8 cellular contexts compared by ENCODE assay signal in the genomic region with DNA sequence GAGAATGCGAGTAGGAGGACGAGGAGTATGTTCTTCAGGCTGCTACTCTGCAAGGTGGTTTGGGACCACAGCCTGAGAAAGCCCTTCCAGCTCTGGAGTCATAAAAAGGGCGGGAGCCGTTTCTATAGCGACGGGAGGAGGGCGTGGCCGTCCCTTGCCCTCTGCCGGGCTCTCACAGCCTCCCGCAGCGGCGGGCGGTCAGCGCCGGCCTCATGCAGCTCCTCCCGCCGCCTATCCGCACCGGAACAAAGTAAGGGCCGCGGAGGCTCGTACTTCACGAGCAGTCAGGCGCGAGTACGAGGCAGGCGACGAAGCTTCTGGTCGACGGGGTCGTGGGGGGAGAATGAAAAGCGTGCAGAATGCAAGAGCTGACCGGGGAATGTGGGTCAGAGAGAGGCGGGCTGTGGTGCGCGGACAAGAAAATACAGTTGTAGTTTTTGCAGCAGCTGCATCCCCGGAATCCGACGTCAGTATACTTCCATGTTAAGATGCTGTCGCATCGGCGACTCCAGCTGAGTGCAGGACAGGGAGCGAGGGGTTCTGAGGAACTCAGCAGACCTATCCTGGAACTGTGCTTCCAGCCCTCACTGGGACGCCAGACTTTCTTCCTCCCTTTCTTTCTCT. TPM values are rescaled to one million over a fixed set of nuclear protein-coding genes. Genes with fewer than 3 reads are reported as not detected.
A peak's percentile ranks its signal among the peaks of the same experiment; 100 is the strongest.
DNase-seq lines count a peak whose midpoint lies in the region; ATAC-seq and TF ChIP-seq lines count a peak whose summit lies in the region.

A gene with protein sequence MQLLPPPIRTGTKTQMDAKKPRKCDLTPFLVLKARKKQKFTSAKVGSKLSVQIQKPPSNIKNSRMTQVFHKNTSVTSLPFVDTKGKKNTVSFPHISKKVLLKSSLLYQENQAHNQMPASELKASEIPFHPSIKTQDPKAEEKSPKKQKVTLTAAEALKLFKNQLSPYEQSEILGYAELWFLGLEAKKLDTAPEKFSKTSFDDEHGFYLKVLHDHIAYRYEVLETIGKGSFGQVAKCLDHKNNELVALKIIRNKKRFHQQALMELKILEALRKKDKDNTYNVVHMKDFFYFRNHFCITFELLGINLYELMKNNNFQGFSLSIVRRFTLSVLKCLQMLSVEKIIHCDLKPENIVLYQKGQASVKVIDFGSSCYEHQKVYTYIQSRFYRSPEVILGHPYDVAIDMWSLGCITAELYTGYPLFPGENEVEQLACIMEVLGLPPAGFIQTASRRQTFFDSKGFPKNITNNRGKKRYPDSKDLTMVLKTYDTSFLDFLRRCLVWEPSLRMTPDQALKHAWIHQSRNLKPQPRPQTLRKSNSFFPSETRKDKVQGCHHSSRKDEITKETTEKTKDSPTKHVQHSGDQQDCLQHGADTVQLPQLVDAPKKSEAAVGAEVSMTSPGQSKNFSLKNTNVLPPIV (plus strand): TSS at position 175 of the 624 bp plus-strand sequence. CDS start 38 bp downstream, at position 213.

- no peak within 1 kb of the TSS for H3K9ac ChIP-seq in neural progenitor cell

- no peaks in the 10 kb centered on the region for H3K27me3 Mint-ChIP-seq in activated T-helper 2 cell treated with anti-CD3 and anti-CD28 coated beads, Interferon-gamma antibody, Interleukin-2, Interleukin-4, amounts not matched to agents 10 μg/mL and 5 μg/mL and 100 μg/mL, durations not matched to agents 14 hours and 24 hours and 36 hours (ENCODE audit: low read depth)
- H3K27me3 Mint-ChIP-seq in neural progenitor cell (ENCODE audit: insufficient read depth, low read depth), result peaks cover 4% of the 10 kb centered on the region

- peak within 1 kb of the TSS; percentile 43 for H3K4me3 Mint-ChIP-seq in activated T-helper 2 cell treated with anti-CD3 and anti-CD28 coated beads, Interferon-gamma antibody, Interleukin-2, Interleukin-4, amounts not matched to agents 10 μg/mL and 5 μg/mL and 100 μg/mL, durations not matched to agents 14 hours and 24 hours and 36 hours (ENCODE audit: low read depth)
- H3K4me3 Mint-ChIP-seq in neural progenitor cell, result peak within 1 kb of the TSS; percentile 82

- peaks cover 13% of the 10 kb centered on the region for H3K36me3 Mint-ChIP-seq in activated T-helper 2 cell treated with anti-CD3 and anti-CD28 coated beads, Interferon-gamma antibody, Interleukin-2, Interleukin-4, amounts not matched to agents 10 μg/mL and 5 μg/mL and 100 μg/mL, durations not matched to agents 14 hours and 24 hours and 36 hours (ENCODE audit: low read depth)
- H3K36me3 Mint-ChIP-seq in neural progenitor cell, result peaks cover 7% of the 10 kb centered on the region

- ATAC-seq in Right ventricle myocardium inferior (peak; percentile 94), GM21423 (IDR thresholded peaks at IDR 0.05; ENCODE audit: unreplicated experiment) (no peak), GM21529 (IDR thresholded peaks at IDR 0.05; ENCODE audit: unreplicated experiment) (no peak)

- no peaks in the 10 kb centered on the region for H3K79me2 ChIP-seq in neural progenitor cell (ENCODE audit: low read depth)

- DNase-seq in C1 segment of cervical spinal cord (lab: John Stamatoyannopoulos, UW) (peak in 12 of 14 donors; percentile 27 to 73 (median 56)), HuH-7 (ENCODE audit: low spot score) (peak; percentile 73), Right ventricle myocardium inferior (ENCODE audit: missing footprints) (peak; percentile 92), neural progenitor cell (ENCODE audit: low spot score) (peak; percentile 98)
- no peak for DNase-seq in activated T-helper 2 cell treated with anti-CD3 and anti-CD28 coated beads, Interferon-gamma antibody, Interleukin-2, Interleukin-4, amounts not matched to agents 10 μg/mL and 5 μg/mL and 100 μg/mL, durations not matched to agents 14 hours and 24 hours and 36 hours (ENCODE audit: low spot score)
- no peak for DNase-seq in stimulated activated CD4-positive, alpha-beta T cell treated with anti-CD3 and anti-CD28 coated beads, Interleukin-4, amount 100 ng/mL, for 24 hours

- H4K20me1 ChIP-seq in neural progenitor cell (ENCODE audit: low read depth), result no peaks in the 10 kb centered on the region

- H3K9me3 ChIP-seq in neural progenitor cell (ENCODE audit: low read depth), result no peaks in the 10 kb centered on the region

- peak within 1 kb of the TSS; percentile 45 for H3K4me2 ChIP-seq in neural progenitor cell

- no peaks in the 10 kb centered on the region for H3K36me3 ChIP-seq in neural progenitor cell

- H3K27me3 ChIP-seq in neural progenitor cell, result peaks cover 17% of the 10 kb centered on the region

- peak within 1 kb of the TSS; percentile 64 for H2AFZ ChIP-seq in neural progenitor cell (replicated peaks)

- intact Hi-C loops in activated T-helper 2 cell treated with anti-CD3 and anti-CD28 coated beads, Interferon-gamma antibody, Interleukin-2, Interleukin-4, amounts not matched to agents 10 μg/mL and 5 μg/mL and 100 μg/mL, durations not matched to agents 14 hours and 24 hours and 36 hours (cut with micrococcal nuclease), result no loop called here
- intact Hi-C loops in Right ventricle myocardium inferior (cut with DNase I), result no loop called here

- H3K4me3 ChIP-seq in neural progenitor cell, result no peak within 1 kb of the TSS

- H3K27ac Mint-ChIP-seq in activated T-helper 2 cell treated with anti-CD3 and anti-CD28 coated beads, Interferon-gamma antibody, Interleukin-2, Interleukin-4, amounts not matched to agents 10 μg/mL and 5 μg/mL and 100 μg/mL, durations not matched to agents 14 hours and 24 hours and 36 hours, result no peak within 1 kb of the TSS
- H3K27ac Mint-ChIP-seq in neural progenitor cell, result peak within 1 kb of the TSS; percentile 96

- H3K4me1 Mint-ChIP-seq in activated T-helper 2 cell treated with anti-CD3 and anti-CD28 coated beads, Interferon-gamma antibody, Interleukin-2, Interleukin-4, amounts not matched to agents 10 μg/mL and 5 μg/mL and 100 μg/mL, durations not matched to agents 14 hours and 24 hours and 36 hours (ENCODE audit: low read depth), result peaks cover 14% of the 10 kb centered on the region
- peaks cover 21% of the 10 kb centered on the region for H3K4me1 Mint-ChIP-seq in neural progenitor cell

- H3F3A ChIP-seq in neural progenitor cell (ENCODE audit: low read depth), result peaks cover 15% of the 10 kb centered on the region

- H3K9me3 Mint-ChIP-seq in activated T-helper 2 cell treated with anti-CD3 and anti-CD28 coated beads, Interferon-gamma antibody, Interleukin-2, Interleukin-4, amounts not matched to agents 10 μg/mL and 5 μg/mL and 100 μg/mL, durations not matched to agents 14 hours and 24 hours and 36 hours, result no peaks in the 10 kb centered on the region
- no peaks in the 10 kb centered on the region for H3K9me3 Mint-ChIP-seq in neural progenitor cell

- no peak for TF ChIP-seq CTCF in neural progenitor cell (IDR thresholded peaks at IDR 0.05)

- H3K27ac ChIP-seq in neural progenitor cell, result no peak within 1 kb of the TSS

- peaks cover 7% of the 10 kb centered on the region for H3K4me1 ChIP-seq in neural progenitor cell

RNA-seq across cellular contexts. Expression of the gene that starts here (rescaled TPM):
- 30.1 and 34.4 TPM in 2 replicates for total RNA-seq in activated T-helper 2 cell treated with anti-CD3 and anti-CD28 coated beads, Interferon-gamma antibody, Interleukin-2, Interleukin-4, amounts not matched to agents 10 μg/mL and 5 μg/mL and 100 μg/mL, durations not matched to agents 14 hours and 24 hours and 36 hours
- total RNA-seq in Right ventricle myocardium inferior, result 22.7 TPM
- 15.2 and 20.5 TPM in 2 replicates for total RNA-seq in neural progenitor cell (ENCODE audit: low replicate concordance)

Comparison
In these comparisons a context has a peak if more than half of its experiments do, and no peak if none do; other contexts are left out.
1. DNase-seq: peak in C1 segment of cervical spinal cord (12 of 14), HuH-7 (single experiment), Right ventricle myocardium inferior (single experiment) and neural progenitor cell (single experiment); none in activated T-helper 2 cell treated with anti-CD3 and anti-CD28 coated beads, Interferon-gamma antibody, Interleukin-2, Interleukin-4, amounts not matched to agents 10 μg/mL and 5 μg/mL and 100 μg/mL, durations not matched to agents 14 hours and 24 hours and 36 hours (single experiment) and stimulated activated CD4-positive, alpha-beta T cell treated with anti-CD3 and anti-CD28 coated beads, Interleukin-4, amount 100 ng/mL, for 24 hours (single experiment).